ENCODE assay signal across 1 cellular context in genomic region chr6:67879105-67879904, GRCh38.
A peak's percentile ranks its signal among the peaks of the same experiment; 100 is the strongest.
TF ChIP-seq lines count a peak whose summit lies in the region.
"Not testable (repeated sequence)": the region's sequence is repeated elsewhere in the genome, so short reads cannot be mapped to it uniquely, and the experiment has no call there.

No MANE protein-coding gene starts in this region.

TF ChIP-seq in K562, 482 proteins besides CTCF, POLR2A, EP300 and RAD21 (continued from another document and continues in another):
- 0 out of 2 replicates have a peak, but pooled peaks have one; percentile 20 for TF ChIP-seq ZBTB12 (CRISPR knock-in tag; IDR thresholded peaks at IDR 0.05)
- peak; percentile 97 for TF ChIP-seq RFX7 (CRISPR knock-in tag; IDR thresholded peaks at IDR 0.05)
- TF ChIP-seq FIP1L1 (IDR thresholded peaks at IDR 0.05; ENCODE audit: low read depth, low read length, poor library complexity, severe bottlenecking), result peak; percentile 13
- TF ChIP-seq GATA2 (CRISPR knock-in tag; IDR thresholded peaks at IDR 0.05), result 0 out of 2 replicates have a peak, but pooled peaks have one; percentile 52
- peak; percentile 93 for TF ChIP-seq ILF3 (IDR thresholded peaks at IDR 0.05; ENCODE audit: borderline replicate concordance)
- peak; percentile 89 for TF ChIP-seq ZNF444 (CRISPR knock-in tag; IDR thresholded peaks at IDR 0.05)
- TF ChIP-seq POLR2H (tag; IDR thresholded peaks at IDR 0.05; ENCODE audit: low read depth), result peak; percentile 96
- TF ChIP-seq ZBTB26 (CRISPR knock-in tag; IDR thresholded peaks at IDR 0.05), result peak; percentile 96
- peak; percentile 33; the same call in 1 of the 2 replicates for TF ChIP-seq ADNP (tag; IDR thresholded peaks at IDR 0.05)
- TF ChIP-seq ZNF764 (CRISPR knock-in tag; IDR thresholded peaks at IDR 0.05; ENCODE audit: low read depth), result peak; percentile 89
- 0 out of 2 replicates have a peak, but pooled peaks have one; percentile 38 for TF ChIP-seq ZFP30 (CRISPR knock-in tag; IDR thresholded peaks at IDR 0.05; ENCODE audit: borderline replicate concordance)
- peak; percentile 89 for TF ChIP-seq SUPT5H (IDR thresholded peaks at IDR 0.05)
- TF ChIP-seq ATF1 (CRISPR knock-in tag; IDR thresholded peaks at IDR 0.05); NR4A1 (tag; IDR thresholded peaks at IDR 0.05): not testable (repeated sequence)
- 0 out of 2 replicates have a peak, but pooled peaks have one; percentile 7 for TF ChIP-seq ATF1 (tag; IDR thresholded peaks at IDR 0.05)
- TF ChIP-seq SIRT6 (IDR thresholded peaks at IDR 0.05; ENCODE audit: low read depth, low read length), result peak; percentile 97
- TF ChIP-seq ZNF134 (CRISPR knock-in tag; conservative IDR thresholded peaks at IDR 0.05), result peak; percentile 45; the same call in 1 of the 2 replicates
- peak; percentile 99 for TF ChIP-seq POLR2AphosphoS2 (IDR thresholded peaks at IDR 0.05; ENCODE audit: low read length)
- TF ChIP-seq E2F8 (IDR thresholded peaks at IDR 0.05; ENCODE audit: low read depth, partially characterized antibody), result peak; percentile 60
- TF ChIP-seq ZNF717 (CRISPR knock-in tag; IDR thresholded peaks at IDR 0.05), result peak; percentile 96
- peak; percentile 50 for TF ChIP-seq RBM39 (optimal IDR thresholded peaks at IDR 0.05; ENCODE audit: low read depth, low read length)
- TF ChIP-seq ELF4 (CRISPR knock-in tag; IDR thresholded peaks at IDR 0.05), result peak; percentile 75; the same call in 1 of the 2 replicates
- TF ChIP-seq NR4A1 (CRISPR knock-in tag; IDR thresholded peaks at IDR 0.05), result peak; percentile 80; the same call in 1 of the 2 replicates
- peak; percentile 67 for TF ChIP-seq ZNF174 (CRISPR knock-in tag; IDR thresholded peaks at IDR 0.05)
- TF ChIP-seq RNF219 (CRISPR knock-in tag; IDR thresholded peaks at IDR 0.05), result peak; percentile 90
- TF ChIP-seq EWSR1 (IDR thresholded peaks at IDR 0.05; ENCODE audit: borderline replicate concordance, low read depth, partially characterized antibody), result peak; percentile 47
- TF ChIP-seq DEAF1 (CRISPR knock-in tag; IDR thresholded peaks at IDR 0.05), result peak; percentile 67
- peak; percentile 91 for TF ChIP-seq RBM22 (IDR thresholded peaks at IDR 0.05; ENCODE audit: low read depth, low read length, poor library complexity, severe bottlenecking)
- peak; percentile 78; the same call in 1 of the 2 replicates for TF ChIP-seq TCFL5 (CRISPR knock-in tag; conservative IDR thresholded peaks at IDR 0.05)
- peak; percentile 96 for TF ChIP-seq ZSCAN32 (CRISPR knock-in tag; IDR thresholded peaks at IDR 0.05)
- TF ChIP-seq THAP12 (CRISPR knock-in tag; IDR thresholded peaks at IDR 0.05), result peak; percentile 54; the same call in 1 of the 2 replicates
- peak; percentile 56; the same call in 1 of the 2 replicates for TF ChIP-seq POLR2AphosphoS5 (IDR thresholded peaks at IDR 0.05; ENCODE audit: control insufficient read depth, insufficient read depth, low read depth, low read length)
- TF ChIP-seq GABPB2 (CRISPR knock-in tag; conservative IDR thresholded peaks at IDR 0.05), result peak; percentile 96
- 0 out of 2 replicates have a peak, but pooled peaks have one; percentile 70 for TF ChIP-seq ZNF347 (CRISPR knock-in tag; IDR thresholded peaks at IDR 0.05; ENCODE audit: low read depth)
- TF ChIP-seq PHTF2 (CRISPR knock-in tag; IDR thresholded peaks at IDR 0.05), result peak; percentile 92
- TF ChIP-seq RB1 (IDR thresholded peaks at IDR 0.05; ENCODE audit: low read depth), result peak; percentile 26; the same call in 1 of the 2 replicates
- TF ChIP-seq HDAC1 (IDR thresholded peaks at IDR 0.05), result peak in 1 of 2 experiments; percentile 16; a peak in 1 of 4 replicates
- TF ChIP-seq PML (IDR thresholded peaks at IDR 0.05; ENCODE audit: low read length), result peak; percentile 80; the same call in 1 of the 2 replicates
- TF ChIP-seq ZNF3 (CRISPR knock-in tag; IDR thresholded peaks at IDR 0.05), result peak; percentile 86
- peak; percentile 92 for TF ChIP-seq ZNF253 (CRISPR knock-in tag; conservative IDR thresholded peaks at IDR 0.05)
- peak; percentile 99 for TF ChIP-seq ZNF830 (CRISPR knock-in tag; IDR thresholded peaks at IDR 0.05)
- TF ChIP-seq ZNF518B (CRISPR knock-in tag; IDR thresholded peaks at IDR 0.05), result peak; percentile 90
- peak; percentile 99 for TF ChIP-seq PHB (CRISPR knock-in tag; IDR thresholded peaks at IDR 0.05)
- peak; percentile 97 for TF ChIP-seq HMG20B (CRISPR knock-in tag; IDR thresholded peaks at IDR 0.05)
